ENCODE assay signal across 8 cellular contexts in genomic region chr17:7355053-7355452, GRCh38. TPM values are rescaled to one million over a fixed set of nuclear protein-coding genes. Genes with fewer than 3 reads are reported as not detected.
DNase-seq lines count a peak whose midpoint lies in the region; ATAC-seq and TF ChIP-seq lines count a peak whose summit lies in the region.

Gene TMEM95 (plus strand): TSS chr17:7355156. CDS start chr17:7355205, 49 bp downstream.

- no peak within 1 kb of the TSS for H3K4me3 Mint-ChIP-seq in activated B cell treated with CpG ODN at 0.5 μM for 24 hours

- peak within 1 kb of the TSS; percentile 43 for H3K27ac Mint-ChIP-seq in activated B cell treated with CpG ODN at 0.5 μM for 24 hours

- H3K27me3 Mint-ChIP-seq in activated B cell treated with CpG ODN at 0.5 μM for 24 hours, result no peaks in the 10 kb centered on the region

- H3K9me3 Mint-ChIP-seq in activated B cell treated with CpG ODN at 0.5 μM for 24 hours, result no peaks in the 10 kb centered on the region

- peaks cover 36% of the 10 kb centered on the region for H3K4me1 Mint-ChIP-seq in activated B cell treated with CpG ODN at 0.5 μM for 24 hours

- peak; percentile 41 for DNase-seq in GM03348 (ENCODE audit: low spot score)
- no peak for DNase-seq in activated B cell treated with CpG ODN at 0.5 μM for 24 hours
- peak; percentile 85 for DNase-seq in cardiac septum (ENCODE audit: low spot score)
- DNase-seq in retina, result peak; percentile 34
- DNase-seq in stimulated activated CD4-positive, alpha-beta T cell treated with anti-CD3 and anti-CD28 coated beads, Interleukin-2, amount 100 ng/mL, for 24 hours, result no peak
- DNase-seq in stimulated activated naive CD4-positive, alpha-beta T cell treated with Interleukin-2 at 50 U/mL for 16 hours (lab: John Stamatoyannopoulos, UW), result no peak
- no peak for DNase-seq in NOMO-1 treated with DMSO at 0.1 percent for 48 hours (lab: John Stamatoyannopoulos, UW; ENCODE audit: unreplicated experiment)

- CTCF ChIA-PET in activated B cell treated with CpG ODN at 0.5 μM for 24 hours (lab: Charles Lee), result interaction anchor here (0.9 to 4.2 kb wide), 11 partner anchors 21 to 332 kb away, joined by 3 to 31 read pairs (median 7); partner anchors contain the start of genes MPDU1, SENP3, SOX15 and TNFSF13

- intact Hi-C loops in activated B cell treated with CpG ODN at 0.5 μM for 24 hours (cut with micrococcal nuclease) (no loop called here), cardiac septum (cut with DNase I) (loop anchor here (2.0 to 5.0 kb wide), 2 partner anchors 82 to 207 kb away; partner anchors contain the start of gene SENP3)

- no peak for ATAC-seq in activated B cell treated with CpG ODN at 0.5 μM for 24 hours (ENCODE audit: low read depth)
- no peak for ATAC-seq in GM18861 (IDR thresholded peaks at IDR 0.05; ENCODE audit: unreplicated experiment)

- POLR2A ChIA-PET in activated B cell treated with CpG ODN at 0.5 μM for 24 hours (lab: Charles Lee), result interaction anchor here (0.6 to 2.0 kb wide), 11 partner anchors 18 to 229 kb away, joined by 3 to 12 read pairs (median 6); partner anchors contain the start of genes ACAP1, CD68, FGF11 and MPDU1

- no peak for TF ChIP-seq CTCF in activated B cell treated with CpG ODN at 0.5 μM for 24 hours (IDR thresholded peaks at IDR 0.05)

- H3K36me3 Mint-ChIP-seq in activated B cell treated with CpG ODN at 0.5 μM for 24 hours (ENCODE audit: low read depth), result peaks cover 2% of the 10 kb centered on the region

RNA-seq across cellular contexts. Expression of gene TMEM95, which starts in this region (rescaled TPM):
- total RNA-seq in activated B cell treated with CpG ODN at 0.5 μM for 24 hours (not detected in 2 replicates), cardiac septum (not detected)

Comparison
In these comparisons a context has a peak if more than half of its experiments do, and no peak if none do; other contexts are left out.
1. Peak in DNase-seq in cardiac septum; RNA of the gene not detected or under 1 TPM.
2. DNase-seq: peak in GM03348 (single experiment) and retina (single experiment); none in activated B cell treated with CpG ODN at 0.5 μM for 24 hours (single experiment), stimulated activated CD4-positive, alpha-beta T cell treated with anti-CD3 and anti-CD28 coated beads, Interleukin-2, amount 100 ng/mL, for 24 hours (0 of 2), stimulated activated naive CD4-positive, alpha-beta T cell treated with Interleukin-2 at 50 U/mL for 16 hours (single experiment) and NOMO-1 treated with DMSO at 0.1 percent for 48 hours (single experiment).